ENCODE assay signal across 18 cellular contexts in genomic region chr4:154125340-154125739, GRCh38.
"Had no signal": no experiment of that assay in that cellular context is flagged by ENCODE, and none has a peak within 500 bp of the region (broad histone marks: within the 10 kb centered on the region; RNA-seq: fewer than 3 reads in every experiment).

No MANE protein-coding gene starts in this region.

- ATAC-seq: naive thymus-derived CD4-positive, alpha-beta T cell; stimulated activated effector memory CD8-positive, alpha-beta T cell treated with anti-CD3 and anti-CD28 coated beads, Interleukin-12 subunit alpha, Interleukin-12 subunit beta, amount 100 ng/mL, for 72 hours had no signal

- H3K4me2 ChIP-seq: hepatocyte had no signal

- H3K79me2 ChIP-seq: hepatocyte had no signal

- H3K4me3 Mint-ChIP-seq: dendritic cell treated with granulocyte-macrophage colony-stimulating factor and Interleukin-4, amounts not matched to agents 40 ng/mL and 50 ng/mL, for 4 days; naive thymus-derived CD4-positive, alpha-beta T cell; nephron progenitor cell; stimulated activated effector memory CD8-positive, alpha-beta T cell treated with anti-CD3 and anti-CD28 coated beads, Interleukin-12 subunit alpha, Interleukin-12 subunit beta, amount 100 ng/mL, for 72 hours; type B pancreatic cell had no signal

- H3K9me3 ChIP-seq: neutrophil, ovary, suprapubic skin, thyroid gland had no signal

- H3K4me3 ChIP-seq: hepatocyte, ovary, right atrium auricular region, suprapubic skin, thyroid gland had no signal

- H3K36me3 ChIP-seq: neutrophil, ovary, right atrium auricular region, suprapubic skin, thyroid gland had no signal

- H3K27ac Mint-ChIP-seq: dendritic cell treated with granulocyte-macrophage colony-stimulating factor and Interleukin-4, amounts not matched to agents 40 ng/mL and 50 ng/mL, for 4 days; naive thymus-derived CD4-positive, alpha-beta T cell; nephron progenitor cell; stimulated activated effector memory CD8-positive, alpha-beta T cell treated with anti-CD3 and anti-CD28 coated beads, Interleukin-12 subunit alpha, Interleukin-12 subunit beta, amount 100 ng/mL, for 72 hours; type B pancreatic cell had no signal

- H3K4me1 Mint-ChIP-seq: naive thymus-derived CD4-positive, alpha-beta T cell; nephron progenitor cell; stimulated activated effector memory CD8-positive, alpha-beta T cell treated with anti-CD3 and anti-CD28 coated beads, Interleukin-12 subunit alpha, Interleukin-12 subunit beta, amount 100 ng/mL, for 72 hours had no signal

- H3K27me3 ChIP-seq: hepatocyte, neutrophil, ovary, right atrium auricular region, suprapubic skin, thyroid gland had no signal

- FAIRE-seq: colon, urothelium cell line had no signal

- H3K27ac ChIP-seq: hepatocyte, neutrophil, ovary, right atrium auricular region, suprapubic skin, thyroid gland had no signal

- DNase-seq: erythroblast; head of caudate nucleus; naive thymus-derived CD4-positive, alpha-beta T cell; nephron progenitor cell; ovary; stimulated activated CD4-positive, alpha-beta T cell treated with anti-CD3 and anti-CD28 coated beads, Interleukin-4, amount 100 ng/mL, for 1 hour; stimulated activated CD8-positive, alpha-beta memory T cell treated with anti-CD3 and anti-CD28 coated beads, Interleukin-4, amount 100 ng/mL, for 48 hours; stimulated activated naive CD8-positive, alpha-beta T cell treated with anti-CD3 and anti-CD28 coated beads, Interleukin-15, Interleukin-2, amounts not matched to agents 100 U/mL and 50 U/mL, for 24 hours; thyroid gland had no signal

- H3K36me3 Mint-ChIP-seq: stimulated activated effector memory CD8-positive, alpha-beta T cell treated with anti-CD3 and anti-CD28 coated beads, Interleukin-12 subunit alpha, Interleukin-12 subunit beta, amount 100 ng/mL, for 72 hours; type B pancreatic cell had no signal

- H2AFZ ChIP-seq: hepatocyte had no signal

- H3K4me1 ChIP-seq: right atrium auricular region, suprapubic skin, thyroid gland had no signal

- H3K27me3 Mint-ChIP-seq: dendritic cell treated with granulocyte-macrophage colony-stimulating factor and Interleukin-4, amounts not matched to agents 40 ng/mL and 50 ng/mL, for 4 days; type B pancreatic cell had no signal
